ENCODE assay signal across 1 cellular context in genomic region chr10:33215635-33216034, GRCh38.
TF ChIP-seq lines count a peak whose summit lies in the region.

No MANE protein-coding gene starts in this region.

TF ChIP-seq in A549, 52 proteins besides CTCF, POLR2A, EP300 and RAD21 (continued from another document):
- TF ChIP-seq, protein P1, sequence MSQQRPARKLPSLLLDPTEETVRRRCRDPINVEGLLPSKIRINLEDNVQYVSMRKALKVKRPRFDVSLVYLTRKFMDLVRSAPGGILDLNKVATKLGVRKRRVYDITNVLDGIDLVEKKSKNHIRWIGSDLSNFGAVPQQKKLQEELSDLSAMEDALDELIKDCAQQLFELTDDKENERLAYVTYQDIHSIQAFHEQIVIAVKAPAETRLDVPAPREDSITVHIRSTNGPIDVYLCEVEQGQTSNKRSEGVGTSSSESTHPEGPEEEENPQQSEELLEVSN (IDR thresholded peaks at IDR 0.05; ENCODE audit: borderline replicate concordance, low read depth), result no peak
- TF ChIP-seq CBX2 (IDR thresholded peaks at IDR 0.05; ENCODE audit: borderline replicate concordance, low read depth) (no peak), SREBF2 (IDR thresholded peaks at IDR 0.05) (no peak), BCL3 (IDR thresholded peaks at IDR 0.05) (no peak)
